In genomic region chr12:2384533-2385328, GRCh38 we compare ENCODE assay signal across 1 cellular context.
TF ChIP-seq lines count a peak whose summit lies in the region.

No MANE protein-coding gene starts in this region.

TF ChIP-seq in IMR-90, 13 proteins besides CTCF, POLR2A, EP300 and RAD21 (continued from another document):
- TF ChIP-seq USF2 (IDR thresholded peaks at IDR 0.05; ENCODE audit: low read depth, low read length) (no peak), MAZ (IDR thresholded peaks at IDR 0.05; ENCODE audit: borderline replicate concordance, low read depth, low read length) (no peak), BHLHE40 (IDR thresholded peaks at IDR 0.05; ENCODE audit: low read depth, low read length) (no peak), RFX5 (IDR thresholded peaks at IDR 0.05; ENCODE audit: low read depth, low read length) (no peak), CHD1 (IDR thresholded peaks at IDR 0.05; ENCODE audit: low read depth, low read length) (no peak), ELK1 (IDR thresholded peaks at IDR 0.05; ENCODE audit: borderline replicate concordance, low read depth, low read length) (no peak), MAFK (IDR thresholded peaks at IDR 0.05; ENCODE audit: low read depth, low read length) (no peak), NFE2L2 (IDR thresholded peaks at IDR 0.05; ENCODE audit: low read depth, low read length) (no peak), MXI1 (IDR thresholded peaks at IDR 0.05; ENCODE audit: borderline replicate concordance, low read depth, low read length) (no peak), SMC3 (IDR thresholded peaks at IDR 0.05; ENCODE audit: low read depth, low read length) (0 out of 2 replicates have a peak, but pooled peaks have one; percentile 9), CEBPB (IDR thresholded peaks at IDR 0.05; ENCODE audit: low read depth, low read length) (peak; percentile 7; the same call in 1 of the 2 replicates), FOS (IDR thresholded peaks at IDR 0.05; ENCODE audit: low read depth, low read length) (no peak)
